In genomic region chr14:97299661-97300060, GRCh38 we compare ENCODE assay signal across 1 cellular context.
TF ChIP-seq lines count a peak whose summit lies in the region.

No MANE protein-coding gene starts in this region.

TF ChIP-seq in GM23338, 12 proteins besides CTCF, POLR2A, EP300 and RAD21 (continued from another document):
- TF ChIP-seq, protein P1, sequence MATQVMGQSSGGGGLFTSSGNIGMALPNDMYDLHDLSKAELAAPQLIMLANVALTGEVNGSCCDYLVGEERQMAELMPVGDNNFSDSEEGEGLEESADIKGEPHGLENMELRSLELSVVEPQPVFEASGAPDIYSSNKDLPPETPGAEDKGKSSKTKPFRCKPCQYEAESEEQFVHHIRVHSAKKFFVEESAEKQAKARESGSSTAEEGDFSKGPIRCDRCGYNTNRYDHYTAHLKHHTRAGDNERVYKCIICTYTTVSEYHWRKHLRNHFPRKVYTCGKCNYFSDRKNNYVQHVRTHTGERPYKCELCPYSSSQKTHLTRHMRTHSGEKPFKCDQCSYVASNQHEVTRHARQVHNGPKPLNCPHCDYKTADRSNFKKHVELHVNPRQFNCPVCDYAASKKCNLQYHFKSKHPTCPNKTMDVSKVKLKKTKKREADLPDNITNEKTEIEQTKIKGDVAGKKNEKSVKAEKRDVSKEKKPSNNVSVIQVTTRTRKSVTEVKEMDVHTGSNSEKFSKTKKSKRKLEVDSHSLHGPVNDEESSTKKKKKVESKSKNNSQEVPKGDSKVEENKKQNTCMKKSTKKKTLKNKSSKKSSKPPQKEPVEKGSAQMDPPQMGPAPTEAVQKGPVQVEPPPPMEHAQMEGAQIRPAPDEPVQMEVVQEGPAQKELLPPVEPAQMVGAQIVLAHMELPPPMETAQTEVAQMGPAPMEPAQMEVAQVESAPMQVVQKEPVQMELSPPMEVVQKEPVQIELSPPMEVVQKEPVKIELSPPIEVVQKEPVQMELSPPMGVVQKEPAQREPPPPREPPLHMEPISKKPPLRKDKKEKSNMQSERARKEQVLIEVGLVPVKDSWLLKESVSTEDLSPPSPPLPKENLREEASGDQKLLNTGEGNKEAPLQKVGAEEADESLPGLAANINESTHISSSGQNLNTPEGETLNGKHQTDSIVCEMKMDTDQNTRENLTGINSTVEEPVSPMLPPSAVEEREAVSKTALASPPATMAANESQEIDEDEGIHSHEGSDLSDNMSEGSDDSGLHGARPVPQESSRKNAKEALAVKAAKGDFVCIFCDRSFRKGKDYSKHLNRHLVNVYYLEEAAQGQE (IDR thresholded peaks at IDR 0.05; ENCODE audit: unreplicated experiment) = no peak
- TF ChIP-seq ZNF331 (CRISPR knock-in tag; IDR thresholded peaks at IDR 0.05; ENCODE audit: low read depth) = no peak
- TF ChIP-seq NANOG (IDR thresholded peaks at IDR 0.05; ENCODE audit: borderline replicate concordance) = no peak
- TF ChIP-seq STAT1 (IDR thresholded peaks at IDR 0.05; ENCODE audit: unreplicated experiment) = no peak
- no peak for TF ChIP-seq EZH2phosphoT487 (IDR thresholded peaks at IDR 0.05; ENCODE audit: unreplicated experiment)
- no peak for TF ChIP-seq ZNF114 (CRISPR knock-in tag; IDR thresholded peaks at IDR 0.05)
- TF ChIP-seq, protein P2, sequence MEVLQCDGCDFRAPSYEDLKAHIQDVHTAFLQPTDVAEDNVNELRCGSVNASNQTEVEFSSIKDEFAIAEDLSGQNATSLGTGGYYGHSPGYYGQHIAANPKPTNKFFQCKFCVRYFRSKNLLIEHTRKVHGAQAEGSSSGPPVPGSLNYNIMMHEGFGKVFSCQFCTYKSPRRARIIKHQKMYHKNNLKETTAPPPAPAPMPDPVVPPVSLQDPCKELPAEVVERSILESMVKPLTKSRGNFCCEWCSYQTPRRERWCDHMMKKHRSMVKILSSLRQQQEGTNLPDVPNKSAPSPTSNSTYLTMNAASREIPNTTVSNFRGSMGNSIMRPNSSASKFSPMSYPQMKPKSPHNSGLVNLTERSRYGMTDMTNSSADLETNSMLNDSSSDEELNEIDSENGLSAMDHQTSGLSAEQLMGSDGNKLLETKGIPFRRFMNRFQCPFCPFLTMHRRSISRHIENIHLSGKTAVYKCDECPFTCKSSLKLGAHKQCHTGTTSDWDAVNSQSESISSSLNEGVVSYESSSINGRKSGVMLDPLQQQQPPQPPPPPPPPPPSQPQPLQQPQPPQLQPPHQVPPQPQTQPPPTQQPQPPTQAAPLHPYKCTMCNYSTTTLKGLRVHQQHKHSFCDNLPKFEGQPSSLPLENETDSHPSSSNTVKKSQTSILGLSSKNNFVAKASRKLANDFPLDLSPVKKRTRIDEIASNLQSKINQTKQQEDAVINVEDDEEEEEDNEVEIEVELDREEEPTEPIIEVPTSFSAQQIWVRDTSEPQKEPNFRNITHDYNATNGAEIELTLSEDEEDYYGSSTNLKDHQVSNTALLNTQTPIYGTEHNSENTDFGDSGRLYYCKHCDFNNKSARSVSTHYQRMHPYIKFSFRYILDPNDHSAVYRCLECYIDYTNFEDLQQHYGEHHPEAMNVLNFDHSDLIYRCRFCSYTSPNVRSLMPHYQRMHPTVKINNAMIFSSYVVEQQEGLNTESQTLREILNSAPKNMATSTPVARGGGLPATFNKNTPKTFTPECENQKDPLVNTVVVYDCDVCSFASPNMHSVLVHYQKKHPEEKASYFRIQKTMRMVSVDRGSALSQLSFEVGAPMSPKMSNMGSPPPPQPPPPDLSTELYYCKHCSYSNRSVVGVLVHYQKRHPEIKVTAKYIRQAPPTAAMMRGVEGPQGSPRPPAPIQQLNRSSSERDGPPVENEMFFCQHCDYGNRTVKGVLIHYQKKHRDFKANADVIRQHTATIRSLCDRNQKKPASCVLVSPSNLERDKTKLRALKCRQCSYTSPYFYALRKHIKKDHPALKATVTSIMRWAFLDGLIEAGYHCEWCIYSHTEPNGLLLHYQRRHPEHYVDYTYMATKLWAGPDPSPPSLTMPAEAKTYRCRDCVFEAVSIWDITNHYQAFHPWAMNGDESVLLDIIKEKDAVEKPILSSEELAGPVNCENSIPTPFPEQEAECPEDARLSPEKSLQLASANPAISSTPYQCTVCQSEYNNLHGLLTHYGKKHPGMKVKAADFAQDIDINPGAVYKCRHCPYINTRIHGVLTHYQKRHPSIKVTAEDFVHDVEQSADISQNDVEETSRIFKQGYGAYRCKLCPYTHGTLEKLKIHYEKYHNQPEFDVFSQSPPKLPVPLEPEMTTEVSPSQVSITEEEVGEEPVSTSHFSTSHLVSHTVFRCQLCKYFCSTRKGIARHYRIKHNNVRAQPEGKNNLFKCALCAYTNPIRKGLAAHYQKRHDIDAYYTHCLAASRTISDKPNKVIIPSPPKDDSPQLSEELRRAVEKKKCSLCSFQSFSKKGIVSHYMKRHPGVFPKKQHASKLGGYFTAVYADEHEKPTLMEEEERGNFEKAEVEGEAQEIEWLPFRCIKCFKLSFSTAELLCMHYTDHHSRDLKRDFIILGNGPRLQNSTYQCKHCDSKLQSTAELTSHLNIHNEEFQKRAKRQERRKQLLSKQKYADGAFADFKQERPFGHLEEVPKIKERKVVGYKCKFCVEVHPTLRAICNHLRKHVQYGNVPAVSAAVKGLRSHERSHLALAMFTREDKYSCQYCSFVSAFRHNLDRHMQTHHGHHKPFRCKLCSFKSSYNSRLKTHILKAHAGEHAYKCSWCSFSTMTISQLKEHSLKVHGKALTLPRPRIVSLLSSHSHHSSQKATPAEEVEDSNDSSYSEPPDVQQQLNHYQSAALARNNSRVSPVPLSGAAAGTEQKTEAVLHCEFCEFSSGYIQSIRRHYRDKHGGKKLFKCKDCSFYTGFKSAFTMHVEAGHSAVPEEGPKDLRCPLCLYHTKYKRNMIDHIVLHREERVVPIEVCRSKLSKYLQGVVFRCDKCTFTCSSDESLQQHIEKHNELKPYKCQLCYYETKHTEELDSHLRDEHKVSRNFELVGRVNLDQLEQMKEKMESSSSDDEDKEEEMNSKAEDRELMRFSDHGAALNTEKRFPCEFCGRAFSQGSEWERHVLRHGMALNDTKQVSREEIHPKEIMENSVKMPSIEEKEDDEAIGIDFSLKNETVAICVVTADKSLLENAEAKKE (CRISPR knock-in tag; IDR thresholded peaks at IDR 0.05) = no peak
- TF ChIP-seq JUNB (IDR thresholded peaks at IDR 0.05; ENCODE audit: unreplicated experiment) = no peak
- no peak for TF ChIP-seq EZH2 (IDR thresholded peaks at IDR 0.05; ENCODE audit: low read depth, unreplicated experiment)
- no peak for TF ChIP-seq POLR2AphosphoS5 (IDR thresholded peaks at IDR 0.05; ENCODE audit: low read depth)
- TF ChIP-seq, protein P3, sequence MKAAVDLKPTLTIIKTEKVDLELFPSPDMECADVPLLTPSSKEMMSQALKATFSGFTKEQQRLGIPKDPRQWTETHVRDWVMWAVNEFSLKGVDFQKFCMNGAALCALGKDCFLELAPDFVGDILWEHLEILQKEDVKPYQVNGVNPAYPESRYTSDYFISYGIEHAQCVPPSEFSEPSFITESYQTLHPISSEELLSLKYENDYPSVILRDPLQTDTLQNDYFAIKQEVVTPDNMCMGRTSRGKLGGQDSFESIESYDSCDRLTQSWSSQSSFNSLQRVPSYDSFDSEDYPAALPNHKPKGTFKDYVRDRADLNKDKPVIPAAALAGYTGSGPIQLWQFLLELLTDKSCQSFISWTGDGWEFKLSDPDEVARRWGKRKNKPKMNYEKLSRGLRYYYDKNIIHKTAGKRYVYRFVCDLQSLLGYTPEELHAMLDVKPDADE (IDR thresholded peaks at IDR 0.05) = no peak
